In genomic region chr15:99409560-99409959, GRCh38 we compare ENCODE assay signal across 10 cellular contexts.
"Had no signal": no experiment of that assay in that cellular context is flagged by ENCODE, and none has a peak within 500 bp of the region (broad histone marks: within the 10 kb centered on the region; RNA-seq: fewer than 3 reads in every experiment).

No MANE protein-coding gene starts in this region.

- H2AFZ ChIP-seq: neural progenitor cell had no signal

- H3K9me3 Mint-ChIP-seq: activated naive CD4-positive, alpha-beta T cell treated with anti-CD3 and anti-CD28 coated beads, Interleukin-2, amount 50 U/mL, for 72 hours; activated T-cell treated with anti-CD3 and anti-CD28 coated beads, Interleukin-2, amount 50 U/mL, for 4 hours; mesothelial cell of epicardium had no signal

- H3K4me1 ChIP-seq: neural progenitor cell, pancreas had no signal

- H3K4me3 ChIP-seq: esophagus squamous epithelium, left lung, neural progenitor cell, pancreas, tibial nerve had no signal

- H3K27ac Mint-ChIP-seq: activated naive CD4-positive, alpha-beta T cell treated with anti-CD3 and anti-CD28 coated beads, Interleukin-2, amount 50 U/mL, for 72 hours had no signal

- H3K36me3 Mint-ChIP-seq: activated naive CD4-positive, alpha-beta T cell treated with anti-CD3 and anti-CD28 coated beads, Interleukin-2, amount 50 U/mL, for 72 hours; mesothelial cell of epicardium; neural progenitor cell had no signal

- DNase-seq: activated effector memory CD4-positive, alpha-beta T cell treated with anti-CD3 and anti-CD28 coated beads, Interleukin-2, amount 50 U/mL, for 16 hours; esophagus squamous epithelium had no signal

- H3K4me3 Mint-ChIP-seq: activated T-cell treated with anti-CD3 and anti-CD28 coated beads, Interleukin-2, amount 50 U/mL, for 4 hours; mesothelial cell of epicardium; neural progenitor cell had no signal

- H3K27ac ChIP-seq: neural progenitor cell, pancreas, tibial nerve had no signal

- H3K9me3 ChIP-seq: esophagus squamous epithelium, left lung, pancreas, tibial nerve had no signal

- H3K4me2 ChIP-seq: neural progenitor cell had no signal

- H3K27me3 ChIP-seq: esophagus squamous epithelium, left lung, neural progenitor cell, pancreas, tibial nerve had no signal

- ATAC-seq: activated CD4-positive, CD25-positive, alpha-beta regulatory T cell treated with anti-CD3 and anti-CD28 coated beads, Interleukin-2, amount 50 U/mL, for 24 hours had no signal

- H3K36me3 ChIP-seq: esophagus squamous epithelium, left lung, neural progenitor cell, pancreas, tibial nerve had no signal
